Comparison of ENCODE assay signal across 10 cellular contexts in genomic region chr15:95734422-95735316, GRCh38.
DNase-seq lines count a peak whose midpoint lies in the region; ATAC-seq and TF ChIP-seq lines count a peak whose summit lies in the region.
"Had no signal": no experiment of that assay in that cellular context is flagged by ENCODE, and none has a peak within 500 bp of the region (broad histone marks: within the 10 kb centered on the region; RNA-seq: fewer than 3 reads in every experiment).

No MANE protein-coding gene starts in this region.

- DNase-seq in CD8-positive, alpha-beta memory T cell: no peak
- DNase-seq in HT1080 (ENCODE audit: low read depth) (peak; percentile 81), immature natural killer cell (no peak), NCI-H1092 (lab: John Stamatoyannopoulos, UW) (no peak), psoas muscle (no peak), NCI-H774 (lab: John Stamatoyannopoulos, UW) (no peak)
- no peak for DNase-seq in activated T-helper 1 cell treated with anti-CD3 and anti-CD28 coated beads, Interleukin-12 subunit alpha, Interleukin-12 subunit beta, Interleukin-2, Interleukin-4 antibody, amounts not matched to agents 30 ng/mL and 10 ng/mL and 1 ng/mL, durations not matched to agents 14 hours and 24 hours and 36 hours (ENCODE audit: low spot score)
- DNase-seq: DMS79 treated with DMSO at 0.1 percent for 48 hours had no signal

- no peaks in the 10 kb centered on the region for H3K36me3 ChIP-seq in CD8-positive, alpha-beta memory T cell (ENCODE audit: insufficient read depth, low read length)
- H3K36me3 ChIP-seq in psoas muscle (ENCODE audit: insufficient read depth in 1 of 2, low read depth in 1 of 2): no peaks in the 10 kb centered on the region

- H3K4me3 Mint-ChIP-seq in CD8-positive, alpha-beta memory T cell: peak overlapping the region in 6 of 7 donors; percentile 15 to 68 (median 52)
- H3K4me3 Mint-ChIP-seq in activated T-helper 1 cell treated with anti-CD3 and anti-CD28 coated beads, Interleukin-12 subunit alpha, Interleukin-12 subunit beta, Interleukin-2, Interleukin-4 antibody, amounts not matched to agents 30 ng/mL and 10 ng/mL and 1 ng/mL, durations not matched to agents 14 hours and 24 hours and 36 hours: peak overlapping the region; percentile 16
- peak overlapping the region; percentile 25 to 73 (median 60) for H3K4me3 Mint-ChIP-seq in immature natural killer cell
- H3K4me3 Mint-ChIP-seq: stimulated activated effector memory CD8-positive, alpha-beta T cell treated with anti-CD3 and anti-CD28 coated beads, Interleukin-12 subunit alpha, Interleukin-12 subunit beta, amount 100 ng/mL, for 72 hours had no signal

- POLR2A ChIA-PET in CD8-positive, alpha-beta memory T cell (lab: Charles Lee): no interaction called here

- H3K4me1 Mint-ChIP-seq in CD8-positive, alpha-beta memory T cell: peaks cover 24 to 28% (median 27%) of the 10 kb centered on the region in 3 donors
- H3K4me1 Mint-ChIP-seq in activated T-helper 1 cell treated with anti-CD3 and anti-CD28 coated beads, Interleukin-12 subunit alpha, Interleukin-12 subunit beta, Interleukin-2, Interleukin-4 antibody, amounts not matched to agents 30 ng/mL and 10 ng/mL and 1 ng/mL, durations not matched to agents 14 hours and 24 hours and 36 hours (ENCODE audit: low read depth): peaks cover 24% of the 10 kb centered on the region
- peaks cover 29 to 35% of the 10 kb centered on the region in 2 donors for H3K4me1 Mint-ChIP-seq in immature natural killer cell

- 68 to 76% (median 75%) methylated on average over 6 of the region's 6 CpGs for WGBS in psoas muscle, 3 donors

- peaks cover 23% of the 10 kb centered on the region for H3K4me1 ChIP-seq in CD8-positive, alpha-beta memory T cell (ENCODE audit: insufficient read depth, low read length)
- no peaks in the 10 kb centered on the region for H3K4me1 ChIP-seq in psoas muscle

- peak overlapping the region in 6 of 8 donors; percentile 27 to 85 (median 53) for H3K27ac Mint-ChIP-seq in CD8-positive, alpha-beta memory T cell
- no peak overlapping the region for H3K27ac Mint-ChIP-seq in activated T-helper 1 cell treated with anti-CD3 and anti-CD28 coated beads, Interleukin-12 subunit alpha, Interleukin-12 subunit beta, Interleukin-2, Interleukin-4 antibody, amounts not matched to agents 30 ng/mL and 10 ng/mL and 1 ng/mL, durations not matched to agents 14 hours and 24 hours and 36 hours
- peak overlapping the region in 4 of 6 donors; percentile 17 to 79 (median 38) for H3K27ac Mint-ChIP-seq in immature natural killer cell
- H3K27ac Mint-ChIP-seq: stimulated activated effector memory CD8-positive, alpha-beta T cell treated with anti-CD3 and anti-CD28 coated beads, Interleukin-12 subunit alpha, Interleukin-12 subunit beta, amount 100 ng/mL, for 72 hours had no signal

- ATAC-seq in psoas muscle: no peak
- ATAC-seq in HG02588 (IDR thresholded peaks at IDR 0.05; ENCODE audit: unreplicated experiment): no peak

- TF ChIP-seq CTCF in psoas muscle (IDR thresholded peaks at IDR 0.05): no peak

- H3K4me3 ChIP-seq in CD8-positive, alpha-beta memory T cell (ENCODE audit: low read length): peak overlapping the region; percentile 13
- H3K4me3 ChIP-seq in psoas muscle: no peak overlapping the region

- H3K27me3 ChIP-seq in CD8-positive, alpha-beta memory T cell (ENCODE audit: insufficient read depth, low read length, poor library complexity, severe bottlenecking): no peaks in the 10 kb centered on the region
- H3K27me3 ChIP-seq in psoas muscle (ENCODE audit: insufficient read depth in 3 of 3, low read length in 2 of 3): no peaks in the 10 kb centered on the region

- peaks cover 0 to 11% (median 0%) of the 10 kb centered on the region in 5 donors for H3K9me3 Mint-ChIP-seq in CD8-positive, alpha-beta memory T cell
- H3K9me3 Mint-ChIP-seq in activated T-helper 1 cell treated with anti-CD3 and anti-CD28 coated beads, Interleukin-12 subunit alpha, Interleukin-12 subunit beta, Interleukin-2, Interleukin-4 antibody, amounts not matched to agents 30 ng/mL and 10 ng/mL and 1 ng/mL, durations not matched to agents 14 hours and 24 hours and 36 hours: peaks cover 27% of the 10 kb centered on the region
- peaks cover 0 to 7% (median 0%) of the 10 kb centered on the region in 6 donors for H3K9me3 Mint-ChIP-seq in immature natural killer cell

- H3K9me3 ChIP-seq in CD8-positive, alpha-beta memory T cell (ENCODE audit: low read length): no peaks in the 10 kb centered on the region
- no peaks in the 10 kb centered on the region for H3K9me3 ChIP-seq in psoas muscle

- intact Hi-C loops in activated T-helper 1 cell treated with anti-CD3 and anti-CD28 coated beads, Interleukin-12 subunit alpha, Interleukin-12 subunit beta, Interleukin-2, Interleukin-4 antibody, amounts not matched to agents 30 ng/mL and 10 ng/mL and 1 ng/mL, durations not matched to agents 14 hours and 24 hours and 36 hours (cut with micrococcal nuclease): no loop called here
- intact Hi-C loops in psoas muscle (cut with DNase I): no loop called here

- H3K27ac ChIP-seq in CD8-positive, alpha-beta memory T cell (ENCODE audit: low read depth, low read length): no peak overlapping the region
- no peak overlapping the region for H3K27ac ChIP-seq in psoas muscle

- CTCF ChIA-PET in CD8-positive, alpha-beta memory T cell (lab: Charles Lee): no interaction called here

- peaks cover 0 to 2% of the 10 kb centered on the region in 2 donors for H3K27me3 Mint-ChIP-seq in CD8-positive, alpha-beta memory T cell
- peaks cover 5% of the 10 kb centered on the region for H3K27me3 Mint-ChIP-seq in activated T-helper 1 cell treated with anti-CD3 and anti-CD28 coated beads, Interleukin-12 subunit alpha, Interleukin-12 subunit beta, Interleukin-2, Interleukin-4 antibody, amounts not matched to agents 30 ng/mL and 10 ng/mL and 1 ng/mL, durations not matched to agents 14 hours and 24 hours and 36 hours (ENCODE audit: insufficient read depth)
- H3K27me3 Mint-ChIP-seq in immature natural killer cell (ENCODE audit: low read depth in 3 of 3): peaks cover 0 to 7% (median 3%) of the 10 kb centered on the region in 3 donors

- H3K36me3 Mint-ChIP-seq in CD8-positive, alpha-beta memory T cell: peaks cover 0 to 17% (median 0%) of the 10 kb centered on the region in 3 donors
- H3K36me3 Mint-ChIP-seq in activated T-helper 1 cell treated with anti-CD3 and anti-CD28 coated beads, Interleukin-12 subunit alpha, Interleukin-12 subunit beta, Interleukin-2, Interleukin-4 antibody, amounts not matched to agents 30 ng/mL and 10 ng/mL and 1 ng/mL, durations not matched to agents 14 hours and 24 hours and 36 hours (ENCODE audit: low read depth): peaks cover 3% of the 10 kb centered on the region
- peaks cover 0 to 10% (median 5%) of the 10 kb centered on the region in 3 donors for H3K36me3 Mint-ChIP-seq in immature natural killer cell
- H3K36me3 Mint-ChIP-seq: stimulated activated effector memory CD8-positive, alpha-beta T cell treated with anti-CD3 and anti-CD28 coated beads, Interleukin-12 subunit alpha, Interleukin-12 subunit beta, amount 100 ng/mL, for 72 hours had no signal
